In genomic region chr12:132766380-132767085, GRCh38 we compare ENCODE assay signal across 1 cellular context.
A peak's percentile ranks its signal among the peaks of the same experiment; 100 is the strongest.
TF ChIP-seq lines count a peak whose summit lies in the region.

No MANE protein-coding gene starts in this region.

TF ChIP-seq in K562, 482 proteins besides CTCF, POLR2A, EP300 and RAD21 (continued from another document and continues in another):
- TF ChIP-seq ZEB2 (IDR thresholded peaks at IDR 0.05) (0 out of 2 replicates have a peak, but pooled peaks have one; percentile 32), ZNF644 (tag; IDR thresholded peaks at IDR 0.05; ENCODE audit: low read depth) (no peak), RFX7 (CRISPR knock-in tag; IDR thresholded peaks at IDR 0.05) (no peak), ZNF41 (CRISPR knock-in tag; conservative IDR thresholded peaks at IDR 0.05) (no peak), AFF1 (IDR thresholded peaks at IDR 0.05; ENCODE audit: low read depth in 1 of 2, partially characterized antibody in 2 of 2) (no peak), CBX8 (IDR thresholded peaks at IDR 0.05; ENCODE audit: borderline replicate concordance, extremely low read depth, low read depth, low read length, poor library complexity, severe bottlenecking) (no peak), SIN3B (IDR thresholded peaks at IDR 0.05; ENCODE audit: low read depth) (no peak), PHF20 (IDR thresholded peaks at IDR 0.05; ENCODE audit: partially characterized antibody) (peak; percentile 41), FOXK2 (conservative IDR thresholded peaks at IDR 0.05 in 1 of 2, IDR thresholded peaks at IDR 0.05 in 1 of 2; ENCODE audit: low read depth in 2 of 2) (peak; percentile 80 to 92), DMBX1 (CRISPR knock-in tag; IDR thresholded peaks at IDR 0.05; ENCODE audit: borderline replicate concordance) (0 out of 2 replicates have a peak, but pooled peaks have one; percentile 26), ZNF384 (IDR thresholded peaks at IDR 0.05; ENCODE audit: low read depth, low read length) (peak; percentile 96), PRDM10 (IDR thresholded peaks at IDR 0.05; ENCODE audit: partially characterized antibody) (no peak), E2F6 (IDR thresholded peaks at IDR 0.05; ENCODE audit: borderline replicate concordance in 1 of 2, extremely low read depth in 1 of 2, insufficient read depth in 1 of 2, insufficient read length in 1 of 2, low read depth in 1 of 2, low read length in 1 of 2, poor library complexity in 1 of 2, severe bottlenecking in 1 of 2) (no peak), ZNF143 (CRISPR knock-in tag; IDR thresholded peaks at IDR 0.05) (no peak), NFIC (IDR thresholded peaks at IDR 0.05) (peak; percentile 77), HSF4 (CRISPR knock-in tag; IDR thresholded peaks at IDR 0.05; ENCODE audit: borderline replicate concordance) (no peak), ATF1 (CRISPR knock-in tag; IDR thresholded peaks at IDR 0.05) (no peak), ATF1 (tag; IDR thresholded peaks at IDR 0.05) (0 out of 2 replicates have a peak, but pooled peaks have one; percentile 51), CXXC5 (CRISPR knock-in tag; IDR thresholded peaks at IDR 0.05) (peak; percentile 54; the same call in 1 of the 2 replicates), CBX1 (IDR thresholded peaks at IDR 0.05; ENCODE audit: low read depth) (no peak), ZBTB11 (CRISPR knock-in tag; IDR thresholded peaks at IDR 0.05) (peak in 1 of 3 experiments; percentile 96; a peak in 2 of 6 replicates), RBM15 (IDR thresholded peaks at IDR 0.05; ENCODE audit: insufficient read depth, low read length) (no peak), ZNF780A (CRISPR knock-in tag; IDR thresholded peaks at IDR 0.05) (no peak), KHSRP (IDR thresholded peaks at IDR 0.05) (no peak), WHSC1 (IDR thresholded peaks at IDR 0.05; ENCODE audit: low read length) (no peak), POLR2G (IDR thresholded peaks at IDR 0.05; ENCODE audit: low read depth, low read length) (peak; percentile 58), ZMIZ1 (IDR thresholded peaks at IDR 0.05; ENCODE audit: low read depth in 2 of 2, low read length in 2 of 2) (no peak), EGR1 (conservative IDR thresholded peaks at IDR 0.05) (peak; percentile 56), RCOR1 (IDR thresholded peaks at IDR 0.05; ENCODE audit: borderline replicate concordance in 1 of 2, low read depth in 2 of 2, low read length in 2 of 2) (no peak), MEIS2 (IDR thresholded peaks at IDR 0.05; ENCODE audit: partially characterized antibody) (peak; percentile 82), ZNF507 (tag; conservative IDR thresholded peaks at IDR 0.05) (no peak), MAFF (IDR thresholded peaks at IDR 0.05; ENCODE audit: low read length) (no peak), ATF7 (IDR thresholded peaks at IDR 0.05) (peak; percentile 50; the same call in 1 of the 2 replicates), DPF2 (IDR thresholded peaks at IDR 0.05) (peak; percentile 69), TOE1 (IDR thresholded peaks at IDR 0.05; ENCODE audit: borderline replicate concordance) (no peak), TOE1 (CRISPR knock-in tag; IDR thresholded peaks at IDR 0.05; ENCODE audit: borderline replicate concordance, low read depth) (no peak)
- TF ChIP-seq, protein P1, sequence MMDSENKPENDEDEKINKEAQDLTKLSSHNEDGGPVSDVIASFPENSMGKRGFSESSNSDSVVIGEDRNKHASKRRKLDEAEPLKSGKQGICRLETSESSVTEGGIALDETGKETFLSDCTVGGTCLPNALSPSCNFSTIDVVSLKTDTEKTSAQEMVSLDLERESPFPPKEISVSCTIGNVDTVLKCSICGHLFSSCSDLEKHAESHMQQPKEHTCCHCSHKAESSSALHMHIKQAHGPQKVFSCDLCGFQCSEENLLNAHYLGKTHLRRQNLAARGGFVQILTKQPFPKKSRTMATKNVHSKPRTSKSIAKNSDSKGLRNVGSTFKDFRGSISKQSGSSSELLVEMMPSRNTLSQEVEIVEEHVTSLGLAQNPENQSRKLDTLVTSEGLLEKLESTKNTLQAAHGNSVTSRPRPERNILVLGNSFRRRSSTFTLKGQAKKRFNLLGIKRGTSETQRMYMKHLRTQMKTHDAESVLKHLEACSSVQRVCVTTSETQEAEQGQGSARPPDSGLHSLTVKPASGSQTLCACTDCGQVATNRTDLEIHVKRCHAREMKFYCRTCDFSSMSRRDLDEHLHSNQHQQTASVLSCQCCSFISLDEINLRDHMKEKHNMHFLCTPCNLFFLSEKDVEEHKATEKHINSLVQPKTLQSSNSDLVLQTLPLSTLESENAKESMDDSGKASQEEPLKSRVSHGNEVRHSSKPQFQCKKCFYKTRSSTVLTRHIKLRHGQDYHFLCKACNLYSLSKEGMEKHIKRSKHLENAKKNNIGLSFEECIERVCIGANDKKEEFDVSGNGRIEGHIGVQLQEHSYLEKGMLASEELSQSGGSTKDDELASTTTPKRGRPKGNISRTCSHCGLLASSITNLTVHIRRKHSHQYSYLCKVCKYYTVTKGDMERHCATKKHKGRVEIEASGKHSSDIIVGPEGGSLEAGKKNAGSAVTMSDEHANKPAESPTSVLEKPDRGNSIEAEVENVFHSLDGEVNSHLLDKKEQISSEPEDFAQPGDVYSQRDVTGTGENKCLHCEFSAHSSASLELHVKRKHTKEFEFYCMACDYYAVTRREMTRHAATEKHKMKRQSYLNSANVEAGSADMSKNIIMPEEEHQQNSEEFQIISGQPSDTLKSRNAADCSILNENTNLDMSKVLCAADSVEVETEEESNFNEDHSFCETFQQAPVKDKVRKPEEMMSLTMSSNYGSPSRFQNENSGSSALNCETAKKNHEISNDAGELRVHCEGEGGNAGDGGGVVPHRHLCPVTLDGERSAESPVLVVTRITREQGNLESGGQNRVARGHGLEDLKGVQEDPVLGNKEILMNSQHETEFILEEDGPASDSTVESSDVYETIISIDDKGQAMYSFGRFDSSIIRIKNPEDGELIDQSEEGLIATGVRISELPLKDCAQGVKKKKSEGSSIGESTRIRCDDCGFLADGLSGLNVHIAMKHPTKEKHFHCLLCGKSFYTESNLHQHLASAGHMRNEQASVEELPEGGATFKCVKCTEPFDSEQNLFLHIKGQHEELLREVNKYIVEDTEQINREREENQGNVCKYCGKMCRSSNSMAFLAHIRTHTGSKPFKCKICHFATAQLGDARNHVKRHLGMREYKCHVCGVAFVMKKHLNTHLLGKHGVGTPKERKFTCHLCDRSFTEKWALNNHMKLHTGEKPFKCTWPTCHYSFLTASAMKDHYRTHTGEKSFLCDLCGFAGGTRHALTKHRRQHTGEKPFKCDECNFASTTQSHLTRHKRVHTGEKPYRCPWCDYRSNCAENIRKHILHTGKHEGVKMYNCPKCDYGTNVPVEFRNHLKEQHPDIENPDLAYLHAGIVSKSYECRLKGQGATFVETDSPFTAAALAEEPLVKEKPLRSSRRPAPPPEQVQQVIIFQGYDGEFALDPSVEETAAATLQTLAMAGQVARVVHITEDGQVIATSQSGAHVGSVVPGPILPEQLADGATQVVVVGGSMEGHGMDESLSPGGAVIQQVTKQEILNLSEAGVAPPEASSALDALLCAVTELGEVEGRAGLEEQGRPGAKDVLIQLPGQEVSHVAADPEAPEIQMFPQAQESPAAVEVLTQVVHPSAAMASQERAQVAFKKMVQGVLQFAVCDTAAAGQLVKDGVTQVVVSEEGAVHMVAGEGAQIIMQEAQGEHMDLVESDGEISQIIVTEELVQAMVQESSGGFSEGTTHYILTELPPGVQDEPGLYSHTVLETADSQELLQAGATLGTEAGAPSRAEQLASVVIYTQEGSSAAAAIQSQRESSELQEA (IDR thresholded peaks at IDR 0.05; ENCODE audit: low read depth): no peak
